Comparison of ENCODE assay signal across 8 cellular contexts in the genomic region with DNA sequence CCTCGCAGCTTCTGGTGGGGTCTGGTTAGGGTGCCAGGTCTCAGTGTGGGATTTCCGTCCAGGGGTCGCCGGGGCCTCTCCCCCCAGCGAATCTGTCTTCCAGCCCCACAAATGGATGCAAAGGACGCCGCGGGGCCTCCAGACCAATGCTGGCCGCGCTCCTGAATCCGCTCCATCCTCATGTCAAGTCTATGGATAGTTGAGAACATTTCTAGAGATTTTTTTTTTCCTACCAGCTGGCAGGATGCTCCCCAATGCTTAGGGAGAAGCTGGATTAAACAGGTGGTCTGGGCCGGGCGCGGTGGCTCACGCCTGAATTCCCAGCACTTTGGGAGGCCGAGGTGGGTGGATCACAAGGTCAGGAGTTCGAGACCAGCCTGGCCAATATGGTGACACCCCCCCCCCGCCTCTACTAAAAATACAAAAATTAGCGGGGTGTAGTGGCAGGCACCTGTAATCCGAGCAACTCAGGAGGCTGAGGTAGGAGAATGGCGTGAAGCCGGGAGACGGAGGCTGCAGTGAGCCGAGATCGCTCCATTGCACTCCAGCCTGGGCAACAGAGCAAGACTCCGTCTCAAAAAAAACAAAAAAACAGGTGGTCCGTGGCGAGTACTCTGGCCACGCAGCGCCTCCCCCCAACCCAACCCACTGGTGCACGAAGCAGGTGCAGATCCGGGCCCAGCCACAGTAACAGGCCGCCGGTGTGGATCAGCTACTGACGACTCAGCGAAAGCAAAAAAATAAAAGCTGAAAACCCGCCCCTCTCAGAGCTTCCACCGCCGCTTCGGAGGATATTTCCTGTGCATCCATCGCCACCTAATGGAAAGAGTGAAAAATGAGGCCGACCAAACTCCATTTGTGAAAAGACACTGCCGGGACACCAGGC. TPM values are rescaled to one million over a fixed set of nuclear protein-coding genes. Genes with fewer than 3 reads are reported as not detected.
DNase-seq lines count a peak whose midpoint lies in the region; ATAC-seq lines count a peak whose summit lies in the region.

No MANE protein-coding gene starts in this region.

- no peak overlapping the region for H3K4me3 ChIP-seq in mucosa of stomach (ENCODE audit: low read length)

- DNase-seq in G401 (ENCODE audit: low spot score): peak; percentile 93
- DNase-seq in HuH-7.5 (ENCODE audit: low spot score): peak; percentile 63
- peak; percentile 86 for DNase-seq in OCI-M1 (lab: John Stamatoyannopoulos, UW)
- DNase-seq in activated T-cell treated with anti-CD3 and anti-CD28 coated beads for 4 hours: peak; percentile 63
- peak; percentile 79 for DNase-seq in stimulated activated CD8-positive, alpha-beta memory T cell treated with anti-CD3 and anti-CD28 coated beads, Interleukin-4, amount 100 ng/mL, for 48 hours

- H3K9me3 ChIP-seq in mucosa of stomach (ENCODE audit: control insufficient read depth, low read length): no peaks in the 10 kb centered on the region

- no peaks in the 10 kb centered on the region for H3K36me3 ChIP-seq in mucosa of stomach (ENCODE audit: control insufficient read depth, insufficient read depth, low read length)

- in situ Hi-C loops in G401 (cut with HindIII; ENCODE audit: low sequenced_read_pairs): loop anchor here (25.0 kb wide), 1 partner anchor 218 kb away; the partner anchor contains the start of gene GEMIN4

- peaks cover 13% of the 10 kb centered on the region for H3K4me1 ChIP-seq in mucosa of stomach (ENCODE audit: control insufficient read depth, insufficient read depth, low read length)

- H3K9ac ChIP-seq in mucosa of stomach (ENCODE audit: low read length): peak overlapping the region; percentile 56

- peaks cover 15% of the 10 kb centered on the region for H3K27me3 ChIP-seq in mucosa of stomach (ENCODE audit: control insufficient read depth, insufficient read depth, low read length)

- ATAC-seq in esophagus mucosa (peak; percentile 65), HG02884 (IDR thresholded peaks at IDR 0.05; ENCODE audit: unreplicated experiment) (no peak)

RNA-seq across cellular contexts. Expression of gene NXN, which starts 1.1 kb away (rescaled TPM):
- 133 and 147 TPM in 2 replicates for total RNA-seq in G401 (2014; rRNA removed; shearing (Covaris generic))
- 30.8 TPM for total RNA-seq in esophagus mucosa

RNA-seq across cellular contexts. Expression of gene TIMM22, which starts 16.3 kb away (rescaled TPM):
- total RNA-seq in G401 (2014; rRNA removed; shearing (Covaris generic)): 25.9 and 27.4 TPM in 2 replicates
- 9.4 TPM for total RNA-seq in esophagus mucosa
